In genomic region chr9:96496368-96497116, GRCh38 we compare ENCODE assay signal across 31 cellular contexts.
"Had no signal": no experiment of that assay in that cellular context is flagged by ENCODE, and none has a peak within 500 bp of the region (broad histone marks: within the 10 kb centered on the region; RNA-seq: fewer than 3 reads in every experiment).

No MANE protein-coding gene starts in this region.

- H3K36me3 ChIP-seq: breast epithelium, MG63 had no signal

- H3K4me3 ChIP-seq: body of pancreas, breast epithelium, MG63, PC-9 had no signal

- H3K4me2 ChIP-seq: PC-9 had no signal

- DNase-seq: activated CD4-positive, alpha-beta T cell treated with anti-CD3 and anti-CD28 coated beads for 36 hours; activated CD4-positive, alpha-beta T cell treated with anti-CD3 and anti-CD28 coated beads, Interleukin-2, amount 10 ng/mL, durations not matched to agents 7 days and 5 days; activated CD4-positive, alpha-beta T cell treated with anti-CD3 and anti-CD28 coated beads, Interleukin-2, amount 50 U/mL, for 48 hours; activated CD8-positive, alpha-beta T cell treated with anti-CD3 and anti-CD28 coated beads, Interleukin-2, amount 10 ng/mL, durations not matched to agents 7 days and 5 days; activated gamma-delta T cell; activated naive CD4-positive, alpha-beta T cell treated with Interleukin-2 at 50 U/mL for 16 hours; activated naive CD8-positive, alpha-beta T cell treated with anti-CD3 and anti-CD28 coated beads, Interleukin-2, amount 10 ng/mL, durations not matched to agents 7 days and 5 days; activated T-cell treated with anti-CD3 and anti-CD28 coated beads, Interleukin-2, amount 50 U/mL, for 24 hours; body of pancreas; Kasumi-1; KG1; MG63; NCI-H1048; NCI-H1105 treated with DMSO at 0.1 percent for 48 hours; NCI-H1436; NCI-H1694 treated with DMSO at 0.1 percent for 48 hours; NCI-H2029; NCI-H510A; NCI-H526; NCI-H748 treated with DMSO at 0.1 percent for 48 hours; PC-9; SIG-M5; T1000 had no signal

- H2AFZ ChIP-seq: PC-9 had no signal

- H3K9me3 Mint-ChIP-seq: activated CD4-positive, alpha-beta T cell treated with anti-CD3 and anti-CD28 coated beads, Interleukin-2, amount 10 ng/mL, durations not matched to agents 7 days and 5 days; activated naive CD4-positive, alpha-beta T cell treated with anti-CD3 and anti-CD28 coated beads, Interleukin-2, amount 50 U/mL, for 24 hours; activated naive CD8-positive, alpha-beta T cell treated with anti-CD3 and anti-CD28 coated beads, Interleukin-2, amount 10 ng/mL, durations not matched to agents 7 days and 5 days; activated T-cell treated with anti-CD3 and anti-CD28 coated beads, Interleukin-2, amount 50 U/mL, for 24 hours; activated T-helper 2 cell treated with anti-CD3 and anti-CD28 coated beads, Interferon-gamma antibody, Interleukin-2, Interleukin-4, amounts not matched to agents 10 μg/mL and 5 μg/mL and 100 μg/mL, durations not matched to agents 14 hours and 24 hours and 36 hours had no signal

- H3K27ac ChIP-seq: body of pancreas, PC-9, RWPE1 had no signal

- H3K4me1 ChIP-seq: body of pancreas, breast epithelium had no signal

- ATAC-seq: activated CD4-positive, alpha-beta T cell treated with anti-CD3 and anti-CD28 coated beads for 36 hours; activated CD8-positive, alpha-beta T cell treated with anti-CD3 and anti-CD28 coated beads, Interleukin-2, amount 10 ng/mL, durations not matched to agents 7 days and 5 days; body of pancreas; Right ventricle myocardium inferior had no signal

- H3K27ac Mint-ChIP-seq: activated CD4-positive, alpha-beta T cell treated with anti-CD3 and anti-CD28 coated beads for 36 hours; activated CD4-positive, alpha-beta T cell treated with anti-CD3 and anti-CD28 coated beads, Interleukin-2, amount 10 ng/mL, durations not matched to agents 7 days and 5 days; activated CD8-positive, alpha-beta T cell treated with anti-CD3 and anti-CD28 coated beads, Interleukin-2, amount 10 ng/mL, durations not matched to agents 7 days and 5 days; activated naive CD4-positive, alpha-beta T cell treated with anti-CD3 and anti-CD28 coated beads, Interleukin-2, amount 50 U/mL, for 24 hours; activated naive CD8-positive, alpha-beta T cell treated with anti-CD3 and anti-CD28 coated beads, Interleukin-2, amount 10 ng/mL, durations not matched to agents 7 days and 5 days; activated T-cell treated with anti-CD3 and anti-CD28 coated beads, Interleukin-2, amount 50 U/mL, for 24 hours; activated T-helper 2 cell treated with anti-CD3 and anti-CD28 coated beads, Interferon-gamma antibody, Interleukin-2, Interleukin-4, amounts not matched to agents 10 μg/mL and 5 μg/mL and 100 μg/mL, durations not matched to agents 14 hours and 24 hours and 36 hours had no signal

- FAIRE-seq: astrocyte, RCC 7860, TTC549 had no signal

- H3K9me3 ChIP-seq: body of pancreas, breast epithelium, MG63 had no signal

- H3K4me3 Mint-ChIP-seq: activated CD4-positive, alpha-beta T cell treated with anti-CD3 and anti-CD28 coated beads for 36 hours; activated CD4-positive, alpha-beta T cell treated with anti-CD3 and anti-CD28 coated beads, Interleukin-2, amount 10 ng/mL, durations not matched to agents 7 days and 5 days; activated CD8-positive, alpha-beta T cell treated with anti-CD3 and anti-CD28 coated beads, Interleukin-2, amount 10 ng/mL, durations not matched to agents 7 days and 5 days; activated naive CD4-positive, alpha-beta T cell treated with anti-CD3 and anti-CD28 coated beads, Interleukin-2, amount 50 U/mL, for 24 hours; activated naive CD8-positive, alpha-beta T cell treated with anti-CD3 and anti-CD28 coated beads, Interleukin-2, amount 10 ng/mL, durations not matched to agents 7 days and 5 days; activated T-cell treated with anti-CD3 and anti-CD28 coated beads, Interleukin-2, amount 50 U/mL, for 24 hours had no signal

- H3K27me3 Mint-ChIP-seq: activated CD4-positive, alpha-beta T cell treated with anti-CD3 and anti-CD28 coated beads for 36 hours; activated CD4-positive, alpha-beta T cell treated with anti-CD3 and anti-CD28 coated beads, Interleukin-2, amount 10 ng/mL, durations not matched to agents 7 days and 5 days; activated naive CD4-positive, alpha-beta T cell treated with anti-CD3 and anti-CD28 coated beads, Interleukin-2, amount 50 U/mL, for 24 hours; activated naive CD8-positive, alpha-beta T cell treated with anti-CD3 and anti-CD28 coated beads, Interleukin-2, amount 10 ng/mL, durations not matched to agents 7 days and 5 days; activated T-cell treated with anti-CD3 and anti-CD28 coated beads, Interleukin-2, amount 50 U/mL, for 24 hours had no signal

- H3K27me3 ChIP-seq: body of pancreas, breast epithelium, MG63 had no signal
